16 cellular contexts compared by ENCODE assay signal in the genomic region with DNA sequence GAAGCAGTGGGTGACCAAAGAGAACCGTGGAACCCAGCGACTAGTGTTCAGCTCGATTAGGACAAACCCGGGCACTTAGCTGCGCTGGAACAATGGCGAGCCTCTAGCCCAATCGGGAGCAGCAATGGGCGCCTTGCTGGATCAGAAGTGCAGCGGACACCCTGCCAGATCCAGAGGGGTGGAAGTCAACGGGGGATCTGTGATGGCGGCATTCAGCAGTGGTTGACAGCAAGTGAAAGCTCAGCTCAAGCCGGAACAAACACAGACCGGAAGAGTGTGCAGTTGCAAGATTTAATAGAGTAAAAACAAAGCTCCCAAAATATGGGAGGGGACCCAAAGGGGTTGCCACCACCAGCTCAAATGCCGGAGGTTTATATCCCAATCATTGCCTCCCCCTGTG.
A peak's percentile ranks its signal among the peaks of the same experiment; 100 is the strongest.
DNase-seq lines count a peak whose midpoint lies in the region; ATAC-seq, FAIRE-seq and TF ChIP-seq lines count a peak whose summit lies in the region.
"Had no signal": no experiment of that assay in that cellular context is flagged by ENCODE, and none has a peak within 500 bp of the region (broad histone marks: within the 10 kb centered on the region; RNA-seq: fewer than 3 reads in every experiment).

No MANE protein-coding gene starts in this region.

- H3K4ac ChIP-seq in H1 (replicated peaks; ENCODE audit: insufficient read length, low read depth, low read length): no peak overlapping the region

- 0 out of 2 replicates have a peak overlapping the region, but pooled peaks have one; percentile 34 for H2AFZ ChIP-seq in PC-3 (ENCODE audit: low read length)
- peak overlapping the region; percentile 85; the same call in 1 of the 2 replicates for H2AFZ ChIP-seq in H1 (ENCODE audit: low read length)

- no peak overlapping the region for H3K18ac ChIP-seq in H1 (ENCODE audit: extremely low read depth, low read length)

- no peak for TF ChIP-seq EP300 in H1 (IDR thresholded peaks at IDR 0.05; ENCODE audit: borderline replicate concordance in 1 of 2, low read depth in 2 of 2, low read length in 2 of 2)

- H3K23ac ChIP-seq in H1 (ENCODE audit: insufficient read length): no peak overlapping the region

- H3K23me2 ChIP-seq in H1 (ENCODE audit: low read depth, low read length): no peaks in the 10 kb centered on the region

- H3K4me1 ChIP-seq in PC-3 (ENCODE audit: insufficient read depth, low read length) (no peaks in the 10 kb centered on the region), H1 (replicated peaks in 1 of 4; ENCODE audit: control insufficient read depth in 3 of 4, insufficient read depth in 4 of 4, low read length in 3 of 4) (no peaks in the 10 kb centered on the region)

- H3K79me1 ChIP-seq in H1 (ENCODE audit: low read depth, low read length): no peaks in the 10 kb centered on the region

- intact Hi-C loops in PC-3 (cut with micrococcal nuclease): no loop called here

- H3K4me2 ChIP-seq in PC-3 (ENCODE audit: low read length): peak overlapping the region; percentile 37; the same call in 1 of the 2 replicates
- H3K4me2 ChIP-seq in H1 (ENCODE audit: insufficient read depth in 1 of 2, low read depth in 2 of 2, low read length in 2 of 2): no peak overlapping the region

- H3K36me3 ChIP-seq in PC-3 (ENCODE audit: low read depth, low read length) (no peaks in the 10 kb centered on the region), H1 (ENCODE audit: control insufficient read depth in 2 of 4, insufficient read depth in 4 of 4, low read length in 3 of 4) (no peaks in the 10 kb centered on the region)
- H3K36me3 ChIP-seq: MG63 had no signal

- H3K9ac ChIP-seq in PC-3 (ENCODE audit: low read length): no peak overlapping the region
- no peak overlapping the region for H3K9ac ChIP-seq in H1 (replicated peaks in 1 of 4; ENCODE audit: extremely low read depth in 1 of 4, low read depth in 3 of 4, low read length in 3 of 4)

- TF ChIP-seq RAD21 in H1 (IDR thresholded peaks at IDR 0.05 in 1 of 2, conservative IDR thresholded peaks at IDR 0.05 in 1 of 2; ENCODE audit: low read depth in 2 of 2, low read length in 2 of 2): no peak

- H3K27ac ChIP-seq in PC-3 (ENCODE audit: low read length) (no peak overlapping the region), H1 (ENCODE audit: low read depth, low read length) (no peak overlapping the region)

- no peaks in the 10 kb centered on the region for H3K79me2 ChIP-seq in PC-3 (ENCODE audit: low read length)
- H3K79me2 ChIP-seq in H1 (ENCODE audit: control insufficient read depth in 1 of 2, insufficient read depth in 2 of 2, low read length in 2 of 2): no peaks in the 10 kb centered on the region

- H3F3A ChIP-seq in PC-3 (ENCODE audit: low read length, unreplicated experiment): no peaks in the 10 kb centered on the region

- peak; percentile 26 for DNase-seq in DMS53 treated with DMSO at 0.1 percent for 48 hours (lab: John Stamatoyannopoulos, UW; ENCODE audit: unreplicated experiment)
- DNase-seq in NCI-H1105 treated with DMSO at 0.1 percent for 48 hours (lab: John Stamatoyannopoulos, UW): peak; percentile 53
- no peak for DNase-seq in PC-3
- DNase-seq in H1 (ENCODE audit: low read depth in 1 of 2, low spot score in 2 of 2): no peak
- no peak for DNase-seq in NCI-H1694 treated with DMSO at 0.1 percent for 48 hours (lab: John Stamatoyannopoulos, UW)
- DNase-seq in OCI-M1 (lab: John Stamatoyannopoulos, UW): no peak
- DNase-seq: COR-L47, DMS79, H9, IMR-90, Karpas-422, MG63, NCI-H1048, NCI-H187 treated with DMSO at 0.1 percent for 48 hours, NCI-H526 treated with DMSO at 0.1 percent for 48 hours had no signal

- H3K56ac ChIP-seq in H1 (replicated peaks; ENCODE audit: insufficient read length, low read depth, low read length): no peak overlapping the region

- no peaks in the 10 kb centered on the region for H3K9me3 ChIP-seq in PC-3 (ENCODE audit: low read length)
- no peaks in the 10 kb centered on the region for H3K9me3 ChIP-seq in H1 (ENCODE audit: insufficient read depth in 2 of 2, low read depth in 1 of 2, low read length in 1 of 2)
- H3K9me3 ChIP-seq: MG63 had no signal

- FAIRE-seq in H1 (lab: Jason Lieb, UNC): no peak

- no peak for TF ChIP-seq POLR2A in H1 (IDR thresholded peaks at IDR 0.05; ENCODE audit: control extremely low read depth in 1 of 2, low read depth in 2 of 2, low read length in 2 of 2)

- no peak overlapping the region for H2BK12ac ChIP-seq in H1 (ENCODE audit: low read depth, low read length)

- H2BK15ac ChIP-seq in H1 (ENCODE audit: low read length): no peak overlapping the region

- ATAC-seq in PC-3 (no peak), GM19467 (IDR thresholded peaks at IDR 0.05; ENCODE audit: unreplicated experiment) (no peak)

- TF ChIP-seq CTCF in PC-3 (conservative IDR thresholded peaks at IDR 0.05; ENCODE audit: low read depth, low read length): no peak
- TF ChIP-seq CTCF in H1 (IDR thresholded peaks at IDR 0.05; ENCODE audit: control extremely low read depth in 1 of 3, insufficient read depth in 1 of 3, low read depth in 1 of 3, low read length in 3 of 3): no peak

- H3K4me3 ChIP-seq in PC-3 (ENCODE audit: low read length) (peak overlapping the region; percentile 38; the same call in 1 of the 2 replicates), H1 (ENCODE audit: extremely low read depth in 1 of 4, insufficient read depth in 2 of 4, low read depth in 3 of 4, low read length in 4 of 4) (no peak overlapping the region)
- H3K4me3 ChIP-seq: MG63 had no signal

- CTCF ChIA-PET in PC-3 (lab: Charles Lee) (no interaction called here), H1 (lab: Charles Lee; ENCODE audit: partially characterized antibody) (no interaction called here)

- POLR2A ChIA-PET in PC-3 (lab: Charles Lee; ENCODE audit: unreplicated experiment) (no interaction called here), H1 (lab: Charles Lee; ENCODE audit: partially characterized antibody) (no interaction called here)

- no peak overlapping the region for H4K5ac ChIP-seq in H1 (ENCODE audit: insufficient read length, low read depth, low read length)

- no peak overlapping the region for H2AK5ac ChIP-seq in H1 (ENCODE audit: low read depth, low read length)

- H2BK20ac ChIP-seq in H1 (ENCODE audit: low read length): no peak overlapping the region

- BruUV-seq in PC-3 (replicated peaks; lab: Mats Ljungman, UMichigan): no TSS peak

- H3K27me3 ChIP-seq in PC-3 (ENCODE audit: low read length): no peaks in the 10 kb centered on the region
- H3K27me3 ChIP-seq in H1 (replicated peaks in 1 of 4; ENCODE audit: control insufficient read depth in 3 of 4, extremely low read depth in 1 of 4, insufficient read depth in 3 of 4, low read length in 3 of 4): no peaks in the 10 kb centered on the region
- H3K27me3 ChIP-seq: MG63 had no signal

- 97% methylated on average over 14 of the region's 14 CpGs; no CpG with 5 or more reads in 1 of the 2 experiments for WGBS in H1 (ENCODE audit: extremely low coverage in 1 of 2, insufficient coverage in 1 of 2, insufficient read length in 1 of 2, insufficient replicate concordance in 2 of 2, low coverage in 1 of 2, low lambda C conversion rate in 2 of 2, missing lambda C conversion rate in 1 of 2), 2 experiments

- H4K8ac ChIP-seq in H1 (ENCODE audit: extremely low read depth, insufficient read depth, low read length): no peak overlapping the region

- H3K14ac ChIP-seq in H1 (ENCODE audit: insufficient read length): no peak overlapping the region

- no peak overlapping the region for H2BK120ac ChIP-seq in H1 (replicated peaks; ENCODE audit: low read depth, low read length)

- H3K9me2 ChIP-seq in PC-3 (replicated peaks; ENCODE audit: low read length): no peaks in the 10 kb centered on the region

- no peak overlapping the region for H4K91ac ChIP-seq in H1 (replicated peaks; ENCODE audit: insufficient read length, low read length)

- H4K20me1 ChIP-seq in PC-3 (ENCODE audit: low read length): no peaks in the 10 kb centered on the region
- H4K20me1 ChIP-seq in H1 (replicated peaks in 1 of 2; ENCODE audit: control insufficient read depth in 1 of 2, insufficient read depth in 2 of 2, low read length in 2 of 2): no peaks in the 10 kb centered on the region

- H2BK5ac ChIP-seq in H1 (ENCODE audit: low read depth, low read length): no peak overlapping the region

TF ChIP-seq in H1, 55 proteins besides CTCF, POLR2A, EP300 and RAD21 (continues in another document):
- no peak for TF ChIP-seq SP2 (IDR thresholded peaks at IDR 0.05; ENCODE audit: low read length)
- TF ChIP-seq SIX5 (IDR thresholded peaks at IDR 0.05; ENCODE audit: low read depth, low read length): no peak
- TF ChIP-seq SP4 (IDR thresholded peaks at IDR 0.05; ENCODE audit: low read length): no peak
- no peak for TF ChIP-seq MAFK (IDR thresholded peaks at IDR 0.05; ENCODE audit: low read depth, low read length)
- no peak for TF ChIP-seq GABPA (IDR thresholded peaks at IDR 0.05; ENCODE audit: borderline replicate concordance, insufficient read depth, low read length)
- TF ChIP-seq EGR1 (IDR thresholded peaks at IDR 0.05; ENCODE audit: borderline replicate concordance, low read depth, low read length): no peak
- no peak for TF ChIP-seq BRCA1 (IDR thresholded peaks at IDR 0.05; ENCODE audit: low read depth, low read length)
- no peak for TF ChIP-seq ATF2 (IDR thresholded peaks at IDR 0.05; ENCODE audit: low read length)
- TF ChIP-seq JUND (IDR thresholded peaks at IDR 0.05; ENCODE audit: low read length): no peak
- no peak for TF ChIP-seq PHF8 (conservative IDR thresholded peaks at IDR 0.05; ENCODE audit: low read depth, low read length)
- TF ChIP-seq ASH2L (IDR thresholded peaks at IDR 0.05; ENCODE audit: low read length): no peak
- TF ChIP-seq CTBP2 (IDR thresholded peaks at IDR 0.05; ENCODE audit: borderline replicate concordance, insufficient read depth, insufficient read length, low read length): no peak
- no peak for TF ChIP-seq CREB1 (IDR thresholded peaks at IDR 0.05)
- TF ChIP-seq YY1 (IDR thresholded peaks at IDR 0.05; ENCODE audit: low read depth, low read length): no peak
- no peak for TF ChIP-seq RBBP5 (IDR thresholded peaks at IDR 0.05; ENCODE audit: borderline replicate concordance, low read depth, low read length)
- TF ChIP-seq SIN3A (conservative IDR thresholded peaks at IDR 0.05 in 1 of 2, IDR thresholded peaks at IDR 0.05 in 1 of 2; ENCODE audit: low read depth in 1 of 2, low read length in 2 of 2): no peak

Comparison
In these comparisons a context has a peak if more than half of its experiments do, and no peak if none do; other contexts are left out.
1. DNase-seq: peak in DMS53 treated with DMSO at 0.1 percent for 48 hours (single experiment) and NCI-H1105 treated with DMSO at 0.1 percent for 48 hours (single experiment); none in PC-3 (single experiment), H1 (0 of 2), NCI-H1694 treated with DMSO at 0.1 percent for 48 hours (single experiment) and OCI-M1 (single experiment).